ENCODE assay signal across 29 cellular contexts in the genomic region with DNA sequence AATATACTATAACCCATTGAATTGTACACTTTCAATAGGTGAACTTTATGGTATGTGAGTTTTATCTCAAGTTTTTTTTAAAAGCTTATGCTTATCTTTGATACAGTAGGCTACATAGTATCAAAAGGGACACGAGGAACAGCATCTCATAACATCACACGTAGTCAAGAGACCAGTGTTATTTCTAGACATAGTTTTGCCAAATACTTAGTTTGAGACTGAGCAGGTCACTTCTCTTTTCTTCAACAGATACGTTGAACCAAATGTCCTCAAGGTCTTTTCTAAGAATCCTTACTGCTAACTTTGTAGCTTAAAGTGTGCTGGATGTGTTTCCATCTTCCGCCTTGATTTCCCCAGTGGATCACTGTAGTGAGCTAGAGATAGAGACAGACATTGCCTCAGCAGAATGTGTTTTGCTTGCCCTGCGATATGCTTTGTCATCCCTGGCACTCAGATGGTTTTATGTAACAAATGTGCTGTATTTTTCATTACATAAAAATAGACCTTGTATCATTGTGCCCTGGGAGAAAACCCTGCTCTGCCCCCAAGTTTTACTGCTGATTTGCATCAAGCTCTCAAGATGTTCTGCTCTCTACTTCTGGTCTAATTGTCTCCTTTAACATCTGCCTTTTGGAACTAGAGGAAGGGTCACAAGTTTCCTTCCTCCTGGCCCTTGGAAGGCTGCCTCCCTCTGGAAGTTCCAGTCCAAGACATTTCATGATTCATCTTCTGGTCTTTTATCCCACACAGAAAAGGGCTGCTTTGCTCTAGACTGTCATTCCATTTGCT.
A peak's percentile ranks its signal among the peaks of the same experiment; 100 is the strongest.
DNase-seq lines count a peak whose midpoint lies in the region; ATAC-seq, FAIRE-seq and TF ChIP-seq lines count a peak whose summit lies in the region.
"Had no signal": no experiment of that assay in that cellular context is flagged by ENCODE, and none has a peak within 500 bp of the region (broad histone marks: within the 10 kb centered on the region; RNA-seq: fewer than 3 reads in every experiment).

No MANE protein-coding gene starts in this region.

- no TSS peak for BruUV-seq in A673 (replicated peaks; lab: Mats Ljungman, UMichigan)

- H3K9me1 ChIP-seq in keratinocyte (ENCODE audit: control insufficient read depth, extremely low read depth, insufficient read depth, low read length) = no peaks in the 10 kb centered on the region

- FAIRE-seq in bronchial epithelial cell (lab: Jason Lieb, UNC) (peak; percentile 7), keratinocyte (lab: Jason Lieb, UNC) (no peak)
- FAIRE-seq: A204.1, endothelial cell of umbilical vein, GM12891, islet of Langerhans had no signal

- H3K79me2 ChIP-seq in keratinocyte (ENCODE audit: control insufficient read depth, insufficient read depth, low read length) = no peaks in the 10 kb centered on the region

- no peak for DNase-seq in A673 (ENCODE audit: low spot score)
- peak; percentile 17 for DNase-seq in bronchial epithelial cell (ENCODE audit: low read depth)
- DNase-seq in keratinocyte (ENCODE audit: low read depth, low spot score) = no peak
- no peak for DNase-seq in sciatic nerve (ENCODE audit: low spot score)
- no peak for DNase-seq in stimulated activated CD8-positive, alpha-beta memory T cell treated with anti-CD3 and anti-CD28 coated beads, Interleukin-4, amount 100 ng/mL, for 48 hours
- DNase-seq in posterior vena cava (ENCODE audit: low spot score) = no peak
- no peak for DNase-seq in COLO668 (lab: John Stamatoyannopoulos, UW; ENCODE audit: unreplicated experiment)
- DNase-seq: activated CD4-positive, alpha-beta T cell treated with anti-CD3 and anti-CD28 coated beads, Interleukin-2, amount 50 U/mL, for 4 hours; activated CD8-positive, alpha-beta memory T cell treated with anti-CD3 and anti-CD28 coated beads, Interleukin-2, amount 50 U/mL, for 4 hours; activated effector memory CD4-positive, alpha-beta T cell treated with Interleukin-2 at 50 U/mL for 16 hours; BE2C; cortex of kidney; DMS79 treated with DMSO at 0.1 percent for 48 hours; HCEC 1CT; KBM-7; naive thymus-derived CD4-positive, alpha-beta T cell; NCI-H146; NCI-H2171; stimulated activated CD4-positive, alpha-beta T cell treated with anti-CD3 and anti-CD28 coated beads, Interleukin-1b, Interleukin-23, amount 100 ng/mL, for 48 hours; T-helper 9 cell had no signal

- no peaks in the 10 kb centered on the region for H4K20me1 ChIP-seq in keratinocyte (ENCODE audit: control insufficient read depth, extremely low read depth, insufficient read depth, low read length)

- H3K27me3 ChIP-seq in A673 (replicated peaks; ENCODE audit: insufficient read depth, low read depth, low read length, poor library complexity) = peaks cover 11% of the 10 kb centered on the region
- H3K27me3 ChIP-seq in bronchial epithelial cell (ENCODE audit: control insufficient read depth, insufficient read depth, low read length) = no peaks in the 10 kb centered on the region
- no peaks in the 10 kb centered on the region for H3K27me3 ChIP-seq in keratinocyte (ENCODE audit: control insufficient read depth, extremely low read depth, insufficient read depth, low read length)
- H3K27me3 ChIP-seq: BE2C, tibial nerve had no signal

- no peak overlapping the region for H3K4me2 ChIP-seq in keratinocyte (ENCODE audit: control insufficient read depth, extremely low read depth, insufficient read depth, low read depth, low read length)

- H3K9me3 ChIP-seq in A673 (ENCODE audit: low read depth, low read length, poor library complexity, severe bottlenecking) (no peaks in the 10 kb centered on the region), keratinocyte (ENCODE audit: control insufficient read depth, low read depth, low read length) (no peaks in the 10 kb centered on the region)
- H3K9me3 ChIP-seq: BE2C, tibial nerve had no signal

- CTCF ChIA-PET in A673 (lab: Charles Lee) = no interaction called here

- H3K27ac ChIP-seq in A673 (ENCODE audit: low read depth, low read length, poor library complexity, severe bottlenecking) (no peak overlapping the region), keratinocyte (ENCODE audit: control insufficient read depth, insufficient read depth, low read length) (no peak overlapping the region)

- ATAC-seq in sciatic nerve (peak; percentile 94), HG03025 (IDR thresholded peaks at IDR 0.05; ENCODE audit: low FRiP score, unreplicated experiment) (no peak)
- ATAC-seq: naive thymus-derived CD4-positive, alpha-beta T cell; stimulated activated effector memory CD8-positive, alpha-beta T cell treated with anti-CD3 and anti-CD28 coated beads, Interleukin-12 subunit alpha, Interleukin-12 subunit beta, amount 100 ng/mL, for 72 hours; WTC11 had no signal

- H3K4me1 ChIP-seq in A673 (ENCODE audit: insufficient read depth, low read length, poor library complexity, severe bottlenecking) = no peaks in the 10 kb centered on the region
- H3K4me1 ChIP-seq in keratinocyte (ENCODE audit: control insufficient read depth, extremely low read depth, insufficient read depth, low read length) = no peaks in the 10 kb centered on the region
- H3K4me1 ChIP-seq: BE2C had no signal

- no peak overlapping the region for H2AFZ ChIP-seq in keratinocyte (ENCODE audit: control insufficient read depth, low read length)

- POLR2A ChIA-PET in A673 (lab: Charles Lee; ENCODE audit: low non-redundant PET) = no interaction called here

- no peak overlapping the region for H3K4me3 ChIP-seq in A673 (ENCODE audit: low read depth, low read length, poor library complexity, severe bottlenecking)
- H3K4me3 ChIP-seq in bronchial epithelial cell (ENCODE audit: low read depth, low read length) = no peak overlapping the region
- H3K4me3 ChIP-seq in keratinocyte (ENCODE audit: control insufficient read depth in 2 of 3, extremely low read depth in 1 of 3, insufficient read depth in 2 of 3, low read depth in 1 of 3, low read length in 3 of 3) = no peak overlapping the region
- H3K4me3 ChIP-seq: skin epidermis, tibial nerve had no signal

- no peak overlapping the region for H3K9ac ChIP-seq in keratinocyte (ENCODE audit: control insufficient read depth, extremely low read depth, insufficient read depth, low read length)

- TF ChIP-seq CTCF in A673 (conservative IDR thresholded peaks at IDR 0.05; ENCODE audit: low read depth, low read length) (0 out of 2 replicates have a peak, but pooled peaks have one; percentile 11), bronchial epithelial cell (IDR thresholded peaks at IDR 0.05; ENCODE audit: insufficient read depth, low read length, severe bottlenecking) (no peak), keratinocyte (optimal IDR thresholded peaks at IDR 0.05 in 1 of 3, IDR thresholded peaks at IDR 0.05 in 1 of 3, conservative IDR thresholded peaks at IDR 0.05 in 1 of 3; ENCODE audit: extremely low read depth in 1 of 3, insufficient read depth in 2 of 3, low read length in 3 of 3) (peak in 2 of 3 experiments; percentile 14 to 33)

- H3K36me3 ChIP-seq in A673 (ENCODE audit: insufficient read depth, low read length, poor library complexity, severe bottlenecking) (no peaks in the 10 kb centered on the region), bronchial epithelial cell (ENCODE audit: control insufficient read depth, insufficient read depth, low read length) (no peaks in the 10 kb centered on the region), keratinocyte (ENCODE audit: control insufficient read depth in 2 of 2, extremely low read depth in 1 of 2, insufficient read depth in 2 of 2, low read length in 2 of 2) (no peaks in the 10 kb centered on the region)
- H3K36me3 ChIP-seq: BE2C, tibial nerve had no signal

- dilution Hi-C loops in keratinocyte (cut with MboI; ENCODE audit: extremely low pct_ligation_motif_present, low sequenced_read_pairs) = no loop called here

- intact Hi-C loops in A673 (cut with micrococcal nuclease; ENCODE audit: unreplicated experiment) = no loop called here
- intact Hi-C loops in sciatic nerve (cut with DNase I) = no loop called here
- intact Hi-C loops in posterior vena cava (cut with DNase I) = no loop called here
